Comparison of ENCODE assay signal across 8 cellular contexts in genomic region chr6:37566209-37566859, GRCh38.
DNase-seq lines count a peak whose midpoint lies in the region; ATAC-seq and TF ChIP-seq lines count a peak whose summit lies in the region.

No MANE protein-coding gene starts in this region.

- peak overlapping the region; percentile 30 to 33 for H3K4me3 ChIP-seq in cardiac fibroblast (replicated peaks in 1 of 2; ENCODE audit: low read depth in 2 of 2, low read length in 2 of 2)

- DNase-seq in CD4-positive, alpha-beta T cell, result peak; percentile 41 to 83 (median 66)
- DNase-seq in NCI-H146 (lab: John Stamatoyannopoulos, UW) (peak; percentile 78), cardiac fibroblast (ENCODE audit: low read depth in 2 of 2) (peak; percentile 24 to 40), left colon (peak in 1 of 2 donors; percentile 63)
- DNase-seq in activated CD4-positive, CD25-positive, alpha-beta regulatory T cell treated with anti-CD3 and anti-CD28 coated beads, Interleukin-2, amount 50 U/mL, for 16 hours (ENCODE audit: low read depth, low spot score), result peak; percentile 43
- peak; percentile 74 for DNase-seq in stimulated activated CD4-positive, alpha-beta T cell treated with anti-CD3 and anti-CD28 coated beads, Interleukin-4, amount 100 ng/mL, for 24 hours

- H3K9me3 Mint-ChIP-seq in CD4-positive, alpha-beta T cell, result no peaks in the 10 kb centered on the region

- H3K4me3 Mint-ChIP-seq in CD4-positive, alpha-beta T cell, result peak overlapping the region; percentile 49

- no peaks in the 10 kb centered on the region for H3K27me3 ChIP-seq in CD4-positive, alpha-beta T cell (ENCODE audit: control insufficient read depth, insufficient read depth, low read length)

- H3K27ac ChIP-seq in CD4-positive, alpha-beta T cell (ENCODE audit: low read depth, low read length), result no peak overlapping the region

- peaks cover 12% of the 10 kb centered on the region for H3K4me1 Mint-ChIP-seq in CD4-positive, alpha-beta T cell (ENCODE audit: low read depth)

- POLR2A ChIA-PET in CD4-positive, alpha-beta T cell (lab: Charles Lee), result interaction anchor here (0.7 to 1.5 kb wide), 7 partner anchors 19 to 95 kb away, joined by 3 to 9 read pairs (median 4); no protein-coding TSS in a partner anchor

- no peaks in the 10 kb centered on the region for H3K9me3 ChIP-seq in CD4-positive, alpha-beta T cell (ENCODE audit: control insufficient read depth, low read length)

- no peak overlapping the region for H3K27ac Mint-ChIP-seq in CD4-positive, alpha-beta T cell

- peak; percentile 91 for ATAC-seq in CD4-positive, alpha-beta T cell (ENCODE audit: poor library complexity)
- peak; percentile 36 for ATAC-seq in GM21576 (IDR thresholded peaks at IDR 0.05; ENCODE audit: unreplicated experiment)
- peak; percentile 78 for ATAC-seq in left colon
- no peak for ATAC-seq in GM18868 (IDR thresholded peaks at IDR 0.05; ENCODE audit: unreplicated experiment)

- peak; percentile 93 for TF ChIP-seq CTCF in CD4-positive, alpha-beta T cell (IDR thresholded peaks at IDR 0.05)
- TF ChIP-seq CTCF in cardiac fibroblast (IDR thresholded peaks at IDR 0.05; ENCODE audit: low read depth, low read length), result peak; percentile 49

- no peaks in the 10 kb centered on the region for H3K36me3 Mint-ChIP-seq in CD4-positive, alpha-beta T cell (ENCODE audit: low read depth)

- no peaks in the 10 kb centered on the region for H3K27me3 Mint-ChIP-seq in CD4-positive, alpha-beta T cell

- CTCF ChIA-PET in CD4-positive, alpha-beta T cell (lab: Charles Lee), result interaction anchor here (0.7 to 2.1 kb wide), 14 partner anchors 13 to 133 kb away, joined by 3 to 10 read pairs (median 5); partner anchors contain the start of genes CCDC167 and CMTR1

- intact Hi-C loops in CD4-positive, alpha-beta T cell (cut with DNase I, micrococcal nuclease), result loop anchor here (1.0 to 5.0 kb wide), 7 partner anchors 49 to 241 kb away; no protein-coding TSS in a partner anchor
- intact Hi-C loops in left colon (cut with DNase I, micrococcal nuclease), result loop anchor here in 1 of 2 donors (10.0 kb wide), 1 partner anchor 118 kb away; no protein-coding TSS in a partner anchor
